ENCODE assay signal across 8 cellular contexts in the genomic region with DNA sequence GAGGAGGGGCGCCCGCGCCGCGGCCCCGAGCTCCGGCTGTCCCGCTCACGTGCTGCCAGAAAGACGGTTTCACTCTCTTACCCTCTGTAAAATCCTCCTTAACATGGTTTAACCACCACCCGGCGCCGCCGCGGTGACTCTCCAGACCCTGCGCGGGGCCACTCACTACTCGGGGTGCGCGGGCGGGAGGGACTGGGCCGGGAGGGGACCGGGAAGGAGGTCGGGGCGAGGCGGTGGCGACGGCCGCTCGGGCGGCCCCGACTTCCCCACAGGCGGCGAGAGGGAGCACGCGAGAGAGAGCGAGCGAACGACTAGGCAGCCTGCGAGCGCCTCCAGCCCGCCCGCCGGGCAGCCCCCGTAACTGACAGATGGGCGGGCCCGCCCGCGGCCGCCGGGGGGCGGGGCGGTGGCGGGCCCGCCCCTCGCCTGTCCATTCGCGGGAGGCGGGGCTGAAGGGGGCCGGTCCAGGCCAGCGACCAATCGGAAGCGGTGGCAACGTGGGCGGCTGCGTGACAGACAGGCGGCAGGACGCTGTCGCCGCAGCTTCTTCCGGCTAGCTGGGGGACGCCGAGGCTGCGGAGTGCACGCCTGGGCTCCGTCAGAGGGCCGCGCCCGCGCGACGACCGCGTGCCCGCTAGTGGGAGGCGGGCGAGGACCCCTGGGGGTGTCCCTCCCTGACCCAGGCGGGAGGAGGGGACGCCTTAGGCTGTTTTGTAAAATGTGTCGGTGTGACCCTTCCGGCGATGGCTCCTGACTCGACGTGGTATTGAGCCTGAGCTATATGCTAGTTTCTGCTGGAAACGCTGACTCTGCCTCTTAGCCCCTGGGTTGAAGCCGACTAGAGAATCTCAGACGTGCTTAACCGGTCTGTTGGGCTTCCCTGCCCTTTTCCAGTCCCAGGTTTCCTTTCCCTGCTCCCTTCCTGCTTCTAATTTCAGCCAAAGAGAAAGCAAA. TPM values are rescaled to one million over a fixed set of nuclear protein-coding genes. Genes with fewer than 3 reads are reported as not detected.
DNase-seq lines count a peak whose midpoint lies in the region; ATAC-seq lines count a peak whose summit lies in the region.

EEA1 (minus strand) TSS at position 334 of the 954 bp plus-strand sequence; CDS start at position 105, 229 bp downstream.

- H3K9ac ChIP-seq in BLaER1 treated with 17β-estradiol and CSF1 and Interleukin-3, amounts not matched to agents 10 nM and 100 nM: peak within 1 kb of the TSS; percentile 93 to 99 (median 96)

- H3K27me3 Mint-ChIP-seq in activated CD4-positive, alpha-beta T cell treated with anti-CD3 and anti-CD28 coated beads, Interleukin-2, amount 10 ng/mL, durations not matched to agents 7 days and 5 days: no peaks in the 10 kb centered on the region

- peak within 1 kb of the TSS; percentile 67 to 87 (median 78) for H3K4me3 ChIP-seq in BLaER1 treated with 17β-estradiol and CSF1 and Interleukin-3, amounts not matched to agents 10 nM and 100 nM

- peak within 1 kb of the TSS; percentile 81 to 97 (median 91) for H3K4me2 ChIP-seq in BLaER1 treated with 17β-estradiol and CSF1 and Interleukin-3, amounts not matched to agents 10 nM and 100 nM

- peaks cover 0 to 8% (median 0%) of the 10 kb centered on the region in 11 experiments; a peak in 5 of 22 replicates for H3K36me3 ChIP-seq in BLaER1 treated with 17β-estradiol and CSF1 and Interleukin-3, amounts not matched to agents 10 nM and 100 nM

- no peaks in the 10 kb centered on the region for H3K27me3 ChIP-seq in BLaER1 treated with 17β-estradiol and CSF1 and Interleukin-3, amounts not matched to agents 10 nM and 100 nM

- peak within 1 kb of the TSS; percentile 83 to 98 (median 94) for H3K27ac ChIP-seq in BLaER1 treated with 17β-estradiol and CSF1 and Interleukin-3, amounts not matched to agents 10 nM and 100 nM

- peak; percentile 89 for DNase-seq in NCI-H526 treated with DMSO at 0.1 percent for 48 hours (lab: John Stamatoyannopoulos, UW)
- DNase-seq in activated CD4-positive, alpha-beta T cell treated with anti-CD3 and anti-CD28 coated beads, Interleukin-2, amount 10 ng/mL, durations not matched to agents 7 days and 5 days: peak; percentile 95
- peak; percentile 51 for DNase-seq in cortex of kidney (lab: John Stamatoyannopoulos, UW)
- DNase-seq in left lobe of liver (ENCODE audit: low spot score): peak; percentile 98
- DNase-seq in stimulated activated CD4-positive, alpha-beta T cell treated with anti-CD3 and anti-CD28 coated beads, Interleukin-2, amount 100 ng/mL, for 4 hours (ENCODE audit: low read depth): peak; percentile 96

- CTCF ChIA-PET in activated CD4-positive, alpha-beta T cell treated with anti-CD3 and anti-CD28 coated beads, Interleukin-2, amount 10 ng/mL, durations not matched to agents 7 days and 5 days (lab: Charles Lee): interaction anchor here (0.5 to 1.7 kb wide), 9 partner anchors 16 to 443 kb away, joined by 3 to 5 read pairs (median 4); no protein-coding TSS in a partner anchor

- H3K36me3 Mint-ChIP-seq in activated CD4-positive, alpha-beta T cell treated with anti-CD3 and anti-CD28 coated beads, Interleukin-2, amount 10 ng/mL, durations not matched to agents 7 days and 5 days (ENCODE audit: low read depth): peaks cover 4% of the 10 kb centered on the region

- H3K4me1 Mint-ChIP-seq in activated CD4-positive, alpha-beta T cell treated with anti-CD3 and anti-CD28 coated beads, Interleukin-2, amount 10 ng/mL, durations not matched to agents 7 days and 5 days: peaks cover 35% of the 10 kb centered on the region

- no peaks in the 10 kb centered on the region for H3K9me3 ChIP-seq in BLaER1 treated with 17β-estradiol and CSF1 and Interleukin-3, amounts not matched to agents 10 nM and 100 nM (replicated peaks in 1 of 11)

- peaks cover 30 to 39% (median 34%) of the 10 kb centered on the region in 10 experiments for H3K4me1 ChIP-seq in BLaER1 treated with 17β-estradiol and CSF1 and Interleukin-3, amounts not matched to agents 10 nM and 100 nM

- peaks cover 6 to 32% (median 14%) of the 10 kb centered on the region in 11 experiments; a peak in 17 of 22 replicates for H4K20me1 ChIP-seq in BLaER1 treated with 17β-estradiol and CSF1 and Interleukin-3, amounts not matched to agents 10 nM and 100 nM

- no peaks in the 10 kb centered on the region for H3K9me3 Mint-ChIP-seq in activated CD4-positive, alpha-beta T cell treated with anti-CD3 and anti-CD28 coated beads, Interleukin-2, amount 10 ng/mL, durations not matched to agents 7 days and 5 days

- H3K4me3 Mint-ChIP-seq in activated CD4-positive, alpha-beta T cell treated with anti-CD3 and anti-CD28 coated beads, Interleukin-2, amount 10 ng/mL, durations not matched to agents 7 days and 5 days: peak within 1 kb of the TSS; percentile 80

- H3K27ac Mint-ChIP-seq in activated CD4-positive, alpha-beta T cell treated with anti-CD3 and anti-CD28 coated beads, Interleukin-2, amount 10 ng/mL, durations not matched to agents 7 days and 5 days: peak within 1 kb of the TSS; percentile 96

- POLR2A ChIA-PET in activated CD4-positive, alpha-beta T cell treated with anti-CD3 and anti-CD28 coated beads, Interleukin-2, amount 10 ng/mL, durations not matched to agents 7 days and 5 days (lab: Charles Lee): interaction anchor here (0.5 to 1.5 kb wide), 3 partner anchors 21 to 477 kb away, joined by 3 to 6 read pairs (median 4); no protein-coding TSS in a partner anchor

- ATAC-seq in GM19324 (IDR thresholded peaks at IDR 0.05; ENCODE audit: low FRiP score, unreplicated experiment) (peak; percentile 95), HG03469 (IDR thresholded peaks at IDR 0.05; ENCODE audit: unreplicated experiment) (peak; percentile 84), left lobe of liver (peak; percentile 92)

RNA-seq across cellular contexts. Expression of gene EEA1, which starts in this region (rescaled TPM):
- 10 to 100 TPM; 17.8 to 18.0 TPM for total RNA-seq in activated CD4-positive, alpha-beta T cell treated with anti-CD3 and anti-CD28 coated beads, Interleukin-2, amount 10 ng/mL, durations not matched to agents 7 days and 5 days
- total RNA-seq in left lobe of liver: 12.5 TPM

Comparison
In these comparisons a context has a peak if more than half of its experiments do, and no peak if none do; other contexts are left out.
1. Peak in every context shown above with its lines: DNase-seq, ATAC-seq, H3K4me3 ChIP-seq and H3K27ac ChIP-seq.